ENCODE assay signal across 17 cellular contexts in genomic region chr17:61634942-61635538, GRCh38. TPM values are rescaled to one million over a fixed set of nuclear protein-coding genes. Genes with fewer than 3 reads are reported as not detected.
A peak's percentile ranks its signal among the peaks of the same experiment; 100 is the strongest.
DNase-seq lines count a peak whose midpoint lies in the region; ATAC-seq, FAIRE-seq and TF ChIP-seq lines count a peak whose summit lies in the region.
"Had no signal": no experiment of that assay in that cellular context is flagged by ENCODE, and none has a peak within 500 bp of the region (broad histone marks: within the 10 kb centered on the region; RNA-seq: fewer than 3 reads in every experiment).

No MANE protein-coding gene starts in this region.

- no peak overlapping the region for H3K27ac ChIP-seq in Karpas-422 (ENCODE audit: low read length)
- H3K27ac ChIP-seq in GM12878 (ENCODE audit: control insufficient read depth, insufficient read depth): no peak overlapping the region
- H3K27ac ChIP-seq: BLaER1, KMS-11 had no signal

- TF ChIP-seq RAD21 in GM12878 (IDR thresholded peaks at IDR 0.05; ENCODE audit: insufficient read depth, low read depth, low read length): no peak

- H4K20me1 ChIP-seq in Karpas-422 (ENCODE audit: insufficient read depth, low read depth, low read length) (no peaks in the 10 kb centered on the region), GM12878 (ENCODE audit: control insufficient read depth, insufficient read depth) (no peaks in the 10 kb centered on the region)
- H4K20me1 ChIP-seq: BLaER1 had no signal

- H3K9ac ChIP-seq in Karpas-422 (ENCODE audit: low read length): no peak overlapping the region
- no peak overlapping the region for H3K9ac ChIP-seq in GM12878 (ENCODE audit: control insufficient read depth, insufficient read depth, low read length)
- H3K9ac ChIP-seq: BLaER1, KMS-11 had no signal

- H3K79me2 ChIP-seq in Karpas-422 (ENCODE audit: low read length) (no peaks in the 10 kb centered on the region), GM12878 (ENCODE audit: control insufficient read depth, insufficient read depth, low read length) (no peaks in the 10 kb centered on the region)

- H3K4me3 ChIP-seq in Karpas-422 (ENCODE audit: low read length): no peak overlapping the region
- H3K4me3 ChIP-seq in GM12878: no peak overlapping the region
- H3K4me3 ChIP-seq: BLaER1 had no signal

- H3K36me3 ChIP-seq in Karpas-422 (ENCODE audit: insufficient read depth, low read length) (no peaks in the 10 kb centered on the region), GM12878 (ENCODE audit: control insufficient read depth in 2 of 2, insufficient read depth in 2 of 2, low read length in 1 of 2) (no peaks in the 10 kb centered on the region)
- H3K36me3 ChIP-seq: BLaER1 had no signal

- BruUV-seq in GM12878 (replicated peaks; lab: Mats Ljungman, UMichigan): no TSS peak

- RAD21 ChIA-PET in GM12878 (lab: Charles Lee; ENCODE audit: unreplicated experiment): interaction anchor here (0.8 to 4.8 kb wide), 9 partner anchors 198 to 478 kb away, joined by 3 to 45 read pairs (median 7); partner anchors contain the start of gene BRIP1

- H2AFZ ChIP-seq in Karpas-422 (ENCODE audit: low read length) (no peak overlapping the region), GM12878 (ENCODE audit: control insufficient read depth, low read depth, low read length) (no peak overlapping the region)

- DNase-seq in ELR (ENCODE audit: low read depth) (peak; percentile 42), H54 (ENCODE audit: insufficient read length, low spot score) (no peak), Karpas-422 (peak; percentile 37), GM12878 (ENCODE audit: low read depth, low spot score) (no peak), dermis blood vessel endothelial cell (no peak)
- DNase-seq: 8988T; CD4-positive, alpha-beta memory T cell; DMS153; DMS79 had no signal

- H3K27me3 ChIP-seq in Karpas-422 (ENCODE audit: low read length): no peaks in the 10 kb centered on the region
- no peaks in the 10 kb centered on the region; a peak in 1 of 4 replicates for H3K27me3 ChIP-seq in GM12878 (replicated peaks in 1 of 2; ENCODE audit: control insufficient read depth in 2 of 2, insufficient read depth in 2 of 2, low read length in 1 of 2)
- H3K27me3 ChIP-seq: BLaER1 had no signal

- in situ Hi-C loops in GM12878 (cut with MboI): loop anchor here (5.0 kb wide), 2 partner anchors 202 to 472 kb away; no protein-coding TSS in a partner anchor

- no peaks in the 10 kb centered on the region for H3K9me2 ChIP-seq in Karpas-422 (replicated peaks; ENCODE audit: insufficient read depth, low read length)

- ATAC-seq in GM12878 (no peak), HG02678 (IDR thresholded peaks at IDR 0.05; ENCODE audit: unreplicated experiment) (no peak)
- ATAC-seq in activated CD4-positive, CD25-positive, alpha-beta regulatory T cell treated with anti-CD3 and anti-CD28 coated beads, Interleukin-2, amount 50 U/mL, for 24 hours: no peak

- CTCF ChIA-PET in GM12878 (lab: Yijun Ruan, JAX): interaction anchor here (0.6 to 6.0 kb wide), 29 partner anchors 9 to 479 kb away, joined by 3 to 83 read pairs (median 5); partner anchors contain the start of gene BRIP1

- no peak for TF ChIP-seq CTCF in GM12878 (IDR thresholded peaks at IDR 0.05 in 2 of 3, conservative IDR thresholded peaks at IDR 0.05 in 1 of 3; ENCODE audit: control insufficient read depth in 2 of 3, extremely low read depth in 1 of 3, insufficient read depth in 1 of 3, low read depth in 3 of 3, low read length in 3 of 3)

- SMC1A ChIA-PET in GM12878 (lab: Charles Lee; ENCODE audit: uncharacterized antibody, unreplicated experiment): interaction anchor here (0.7 to 5.6 kb wide), 25 partner anchors 11 to 939 kb away, joined by 3 to 80 read pairs (median 4); no protein-coding TSS in a partner anchor

- no peak for TF ChIP-seq EP300 in GM12878 (IDR thresholded peaks at IDR 0.05; ENCODE audit: borderline replicate concordance in 1 of 2, control insufficient read depth in 1 of 2, low read depth in 2 of 2, low read length in 2 of 2)

- H3K4me1 ChIP-seq in Karpas-422 (ENCODE audit: low read length): no peaks in the 10 kb centered on the region
- no peaks in the 10 kb centered on the region for H3K4me1 ChIP-seq in GM12878 (ENCODE audit: control insufficient read depth, insufficient read depth, low read length)
- H3K4me1 ChIP-seq: BLaER1 had no signal

- H3K9me3 ChIP-seq in Karpas-422 (ENCODE audit: low read length) (peaks cover 3% of the 10 kb centered on the region; the same call in 1 of the 2 replicates), GM12878 (replicated peaks; ENCODE audit: control insufficient read depth, insufficient read depth, low read length) (no peaks in the 10 kb centered on the region)

- FAIRE-seq in H54 (lab: Jason Lieb, UNC) (peak; percentile 33), GM12878 (lab: Jason Lieb, UNC) (no peak)

- POLR2A ChIA-PET in GM12878 (lab: Charles Lee): no interaction called here

- H3K4me2 ChIP-seq in Karpas-422 (ENCODE audit: low read depth, low read length, poor library complexity, severe bottlenecking) (no peak overlapping the region), GM12878 (ENCODE audit: control insufficient read depth, insufficient read depth) (no peak overlapping the region)
- H3K4me2 ChIP-seq: BLaER1, KMS-11 had no signal

- no peak for TF ChIP-seq POLR2A in H54 (IDR thresholded peaks at IDR 0.05; ENCODE audit: low read depth, low read length)
- no peak for TF ChIP-seq POLR2A in GM12878 (IDR thresholded peaks at IDR 0.05; ENCODE audit: low read depth, low read length)

- intact Hi-C loops in GM12878 (cut with micrococcal nuclease; ENCODE audit: unreplicated experiment): no loop called here

- WGBS in GM12878 (ENCODE audit: insufficient coverage, insufficient replicate concordance, low lambda C conversion rate, missing lambda C conversion rate): 35% methylated on average over 5 of the region's 5 CpGs

TF ChIP-seq in GM12878, 131 proteins besides CTCF, POLR2A, EP300 and RAD21 (continues in another document):
- TF ChIP-seq CEBPZ (IDR thresholded peaks at IDR 0.05; ENCODE audit: low read depth, low read length) (no peak), SMAD1 (IDR thresholded peaks at IDR 0.05; ENCODE audit: low read depth, partially characterized antibody) (no peak), NFXL1 (IDR thresholded peaks at IDR 0.05; ENCODE audit: borderline replicate concordance) (peak; percentile 76), IRF4 (IDR thresholded peaks at IDR 0.05; ENCODE audit: low read depth, low read length) (no peak)
- TF ChIP-seq, protein P1, sequence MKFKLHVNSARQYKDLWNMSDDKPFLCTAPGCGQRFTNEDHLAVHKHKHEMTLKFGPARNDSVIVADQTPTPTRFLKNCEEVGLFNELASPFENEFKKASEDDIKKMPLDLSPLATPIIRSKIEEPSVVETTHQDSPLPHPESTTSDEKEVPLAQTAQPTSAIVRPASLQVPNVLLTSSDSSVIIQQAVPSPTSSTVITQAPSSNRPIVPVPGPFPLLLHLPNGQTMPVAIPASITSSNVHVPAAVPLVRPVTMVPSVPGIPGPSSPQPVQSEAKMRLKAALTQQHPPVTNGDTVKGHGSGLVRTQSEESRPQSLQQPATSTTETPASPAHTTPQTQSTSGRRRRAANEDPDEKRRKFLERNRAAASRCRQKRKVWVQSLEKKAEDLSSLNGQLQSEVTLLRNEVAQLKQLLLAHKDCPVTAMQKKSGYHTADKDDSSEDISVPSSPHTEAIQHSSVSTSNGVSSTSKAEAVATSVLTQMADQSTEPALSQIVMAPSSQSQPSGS (IDR thresholded peaks at IDR 0.05; ENCODE audit: low read length): no peak

RNA-seq across cellular contexts. Expression of gene NACA2, which starts 44.0 kb away (rescaled TPM):
- total RNA-seq in Karpas-422 (2014; rRNA removed; shearing (Covaris generic); ENCODE audit: low replicate concordance): not detected in 2 replicates
- not detected in 2 replicates for total RNA-seq in GM12878 (2013; cell fraction: nucleolus; rRNA removed)
- not detected in 2 replicates for total RNA-seq in GM12878 (2014; rRNA removed)
- total RNA-seq in GM12878 (2014; rRNA removed; fragmentation: Illumina TruSeq; extraction: Trizol): not detected in 2 replicates
- not detected in 2 replicates for total RNA-seq in GM12878 (2021)
- polyA plus RNA-seq in GM12878 (2011; ENCODE audit: low read depth): not detected
- 0.68 and 0.94 TPM in 2 replicates for polyA plus RNA-seq in GM12878 (2011; rRNA removed)
- not detected in 2 replicates for polyA plus RNA-seq in GM12878 (2011; cell fraction: cytosol; rRNA removed)
- polyA plus RNA-seq in GM12878 (2011; cell fraction: nucleus; rRNA removed): not detected in 2 replicates
- 0.32 and 1.1 TPM in 2 replicates for polyA plus RNA-seq in GM12878 (2012)
- 0.16 TPM in 1 of 2 replicates, not detected in the other for polyA plus RNA-seq in GM12878 (2014; fragmentation: Illumina TruSeq; extraction: Trizol)
- under 1 TPM; 0.27 to 0.29 TPM for polyA plus RNA-seq in GM12878 (2014; fragmentation: Nextera tagmentation; extraction: Ambion mirVana)
- polyA plus RNA-seq in GM12878 (2014; rRNA removed): not detected in 2 replicates
- polyA plus RNA-seq in GM12878 (2016; fragmentation: Nextera tagmentation; extraction: Ambion mirVana): under 1 TPM; 0.43 to 0.51 TPM
- not detected in 2 replicates for polyA minus RNA-seq in GM12878 (2011; rRNA and poly(A)+ RNA removed)
- not detected in 2 replicates for polyA minus RNA-seq in GM12878 (2011; cell fraction: cytosol; rRNA and poly(A)+ RNA removed)
- not detected in 2 replicates for polyA minus RNA-seq in GM12878 (2011; cell fraction: nucleus; rRNA and poly(A)+ RNA removed)
- total RNA-seq in dermis blood vessel endothelial cell: not detected in 2 replicates
- total RNA-seq: A673; CD4-positive, alpha-beta memory T cell; Daoy; H4 had no signal
- polyA plus RNA-seq: CD14-positive monocyte; CD4-positive, alpha-beta memory T cell had no signal

Comparison
In these comparisons a context has a peak if more than half of its experiments do, and no peak if none do; other contexts are left out.
1. DNase-seq: peak in ELR (single experiment) and Karpas-422 (single experiment); none in H54 (single experiment), GM12878 (single experiment) and dermis blood vessel endothelial cell (single experiment).